ENCODE assay signal across 10 cellular contexts in genomic region chr5:88952344-88952743, GRCh38.
DNase-seq lines count a peak whose midpoint lies in the region; ATAC-seq and TF ChIP-seq lines count a peak whose summit lies in the region.
"Had no signal": no experiment of that assay in that cellular context is flagged by ENCODE, and none has a peak within 500 bp of the region (broad histone marks: within the 10 kb centered on the region; RNA-seq: fewer than 3 reads in every experiment).

No MANE protein-coding gene starts in this region.

- H3K4me2 ChIP-seq in GM23248 (ENCODE audit: unreplicated experiment), result no peak overlapping the region

- H3K4me1 ChIP-seq in GM23248 (ENCODE audit: insufficient read depth) (peaks cover 10% of the 10 kb centered on the region; the same call in 1 of the 2 replicates), stomach (peaks cover 0 to 5% (median 0%) of the 10 kb centered on the region in 4 donors)

- no peak overlapping the region for H3K9ac ChIP-seq in GM23248

- intact Hi-C loops in stomach (cut with DNase I; ENCODE audit: low total_unique reads), result no loop called here

- DNase-seq in GM23248, result peak; percentile 28
- peak; percentile 74 for DNase-seq in NCI-H2029 treated with DMSO at 0.1 percent for 48 hours (lab: John Stamatoyannopoulos, UW)
- peak; percentile 35 for DNase-seq in SW480 (ENCODE audit: low spot score)
- peak; percentile 27 for DNase-seq in nephron progenitor cell
- DNase-seq in stomach, result no peak
- DNase-seq in retina, result no peak
- DNase-seq: DND-41, Kasumi-1 had no signal

- no peaks in the 10 kb centered on the region for H3K9me2 ChIP-seq in GM23248 (ENCODE audit: insufficient read depth)

- H3K4me3 ChIP-seq in GM23248, result no peak overlapping the region
- no peak overlapping the region for H3K4me3 ChIP-seq in stomach

- no peak overlapping the region for H3K27ac Mint-ChIP-seq in nephron progenitor cell

- ATAC-seq in GM18858 (IDR thresholded peaks at IDR 0.05; ENCODE audit: unreplicated experiment) (no peak), HG03108 (IDR thresholded peaks at IDR 0.05; ENCODE audit: unreplicated experiment) (no peak)

- H3K27ac ChIP-seq in GM23248, result no peak overlapping the region
- no peak overlapping the region for H3K27ac ChIP-seq in stomach

- no peaks in the 10 kb centered on the region for H3K79me2 ChIP-seq in GM23248 (ENCODE audit: insufficient read depth)

- H3F3A ChIP-seq in GM23248 (ENCODE audit: insufficient read depth), result no peaks in the 10 kb centered on the region

- TF ChIP-seq CTCF in nephron progenitor cell (IDR thresholded peaks at IDR 0.05) (no peak), stomach (IDR thresholded peaks at IDR 0.05) (no peak)

- H3K9me3 Mint-ChIP-seq in nephron progenitor cell, result no peaks in the 10 kb centered on the region

- H3K4me1 Mint-ChIP-seq in nephron progenitor cell, result peaks cover 32% of the 10 kb centered on the region

- H3K4me3 Mint-ChIP-seq in nephron progenitor cell, result no peak overlapping the region

- peaks cover 2% of the 10 kb centered on the region for H3K27me3 Mint-ChIP-seq in nephron progenitor cell (ENCODE audit: low read depth, poor library complexity)

- WGBS in GM23248 (ENCODE audit: low coverage in 1 of 2, low lambda C conversion rate in 2 of 2, missing lambda C conversion rate in 2 of 2), 2 experiments, result 89 to 90% methylated on average over 2 of the region's 2 CpGs
- 41 to 44% (median 43%) methylated on average over 2 of the region's 2 CpGs for WGBS in stomach, 5 donors

- no peaks in the 10 kb centered on the region for H3K36me3 Mint-ChIP-seq in nephron progenitor cell (ENCODE audit: low read depth)

- no peak for TF ChIP-seq POLR2A in stomach (IDR thresholded peaks at IDR 0.05)

- H4K20me1 ChIP-seq in GM23248 (ENCODE audit: insufficient read depth), result no peaks in the 10 kb centered on the region

- H3K9me3 ChIP-seq in GM23248 (ENCODE audit: low read depth), result no peaks in the 10 kb centered on the region
- no peaks in the 10 kb centered on the region for H3K9me3 ChIP-seq in stomach

- no peaks in the 10 kb centered on the region for H3K36me3 ChIP-seq in GM23248 (ENCODE audit: low read depth)
- H3K36me3 ChIP-seq in stomach, result no peaks in the 10 kb centered on the region

- no peak overlapping the region for H2AFZ ChIP-seq in GM23248

- TF ChIP-seq EP300 in stomach (IDR thresholded peaks at IDR 0.05), result no peak

- H3K27me3 ChIP-seq in GM23248 (replicated peaks; ENCODE audit: insufficient read depth) (no peaks in the 10 kb centered on the region), stomach (no peaks in the 10 kb centered on the region)

- in situ Hi-C loops in GM23248 (cut with MboI), result no loop called here

Comparison
In these comparisons a context has a peak if more than half of its experiments do, and no peak if none do; other contexts are left out.
1. DNase-seq: peak in GM23248 (single experiment), NCI-H2029 treated with DMSO at 0.1 percent for 48 hours (single experiment), SW480 (single experiment) and nephron progenitor cell (single experiment); none in stomach (single experiment) and retina (single experiment).